ENCODE assay signal across 11 cellular contexts in genomic region chr19:45766293-45766918, GRCh38. TPM values are rescaled to one million over a fixed set of nuclear protein-coding genes. Genes with fewer than 3 reads are reported as not detected.
A peak's percentile ranks its signal among the peaks of the same experiment; 100 is the strongest.
DNase-seq lines count a peak whose midpoint lies in the region; ATAC-seq, FAIRE-seq and TF ChIP-seq lines count a peak whose summit lies in the region.
"Had no signal": no experiment of that assay in that cellular context is flagged by ENCODE, and none has a peak within 500 bp of the region (broad histone marks: within the 10 kb centered on the region; RNA-seq: fewer than 3 reads in every experiment).

No MANE protein-coding gene starts in this region.

- H3K27ac ChIP-seq in K562 (ENCODE audit: extremely low read depth, low read depth, low read length) (no peak overlapping the region; the same call in 2 of the 3 replicates), hepatocyte (peak overlapping the region; percentile 97)

- CTCF ChIA-PET in Caco-2 (lab: Charles Lee) = interaction anchor here (0.6 kb wide), 1 partner anchor 85 kb away, joined by 5 read pairs; no protein-coding TSS in a partner anchor
- CTCF ChIA-PET in K562 (lab: Yijun Ruan, JAX; ENCODE audit: low intra/inter-chr PET ratio) = no interaction called here

- H3K4me2 ChIP-seq in K562 (ENCODE audit: insufficient read depth, low read length) (no peak overlapping the region), hepatocyte (peak overlapping the region; percentile 96)

- BruUV-seq in Caco-2 (replicated peaks; lab: Mats Ljungman, UMichigan) (no TSS peak), K562 (replicated peaks; lab: Mats Ljungman, UMichigan) (no TSS peak)

- H3K27ac Mint-ChIP-seq in Caco-2 (ENCODE audit: unreplicated experiment) = no peak overlapping the region

- H3K9me3 ChIP-seq in Caco-2 (no peaks in the 10 kb centered on the region), K562 (replicated peaks; ENCODE audit: control insufficient read depth, insufficient read depth, low read depth, low read length) (no peaks in the 10 kb centered on the region), hepatocyte (ENCODE audit: low read depth) (no peaks in the 10 kb centered on the region)

- H2AFZ ChIP-seq in K562 (ENCODE audit: low read depth, low read length) = no peak overlapping the region
- no peak overlapping the region for H2AFZ ChIP-seq in hepatocyte

- peak overlapping the region; percentile 97 for H3K4me3 Mint-ChIP-seq in Caco-2 (ENCODE audit: unreplicated experiment)

- H4K20me1 ChIP-seq in K562 (replicated peaks; ENCODE audit: control insufficient read depth, insufficient read depth, low read length) (no peaks in the 10 kb centered on the region), hepatocyte (ENCODE audit: insufficient read depth, poor library complexity, severe bottlenecking) (no peaks in the 10 kb centered on the region)

- H3K9ac ChIP-seq in K562 (ENCODE audit: insufficient read depth in 1 of 2, low read depth in 2 of 2, low read length in 2 of 2) = peak overlapping the region in 1 of 2 experiments; percentile 98; a peak in 2 of 4 replicates

- no peaks in the 10 kb centered on the region for H3K27me3 ChIP-seq in Caco-2 (replicated peaks; ENCODE audit: control insufficient read depth, insufficient read depth, low read length)
- no peaks in the 10 kb centered on the region for H3K27me3 ChIP-seq in K562 (ENCODE audit: control insufficient read depth in 2 of 2, insufficient read depth in 2 of 2, low read length in 2 of 2)
- H3K27me3 ChIP-seq in hepatocyte = no peaks in the 10 kb centered on the region

- H3K27me3 Mint-ChIP-seq in Caco-2 (ENCODE audit: insufficient read depth, unreplicated experiment) = no peaks in the 10 kb centered on the region

- ATAC-seq in K562 = no peak
- ATAC-seq in GM19452 (IDR thresholded peaks at IDR 0.05; ENCODE audit: unreplicated experiment) = no peak
- no peak for ATAC-seq in HG03045 (IDR thresholded peaks at IDR 0.05; ENCODE audit: unreplicated experiment)

- 82% methylated on average over 6 of the region's 19 CpGs for WGBS in K562 (ENCODE audit: insufficient coverage, low coverage, missing lambda C conversion rate)
- 81% methylated on average over 13 of the region's 19 CpGs for WGBS in hepatocyte (ENCODE audit: low lambda C conversion rate, missing lambda C conversion rate)

- TF ChIP-seq CTCF in Caco-2 (IDR thresholded peaks at IDR 0.05; ENCODE audit: insufficient read depth in 1 of 2, low read depth in 1 of 2, low read length in 1 of 2, severe bottlenecking in 1 of 2, unreplicated experiment in 1 of 2) (no peak), K562 (IDR thresholded peaks at IDR 0.05 in 2 of 3, conservative IDR thresholded peaks at IDR 0.05 in 1 of 3; ENCODE audit: insufficient read depth in 2 of 3, low read depth in 1 of 3, low read length in 3 of 3) (no peak), hepatocyte (IDR thresholded peaks at IDR 0.05; ENCODE audit: poor library complexity) (no peak)

- H3K9me1 ChIP-seq in K562 (ENCODE audit: control insufficient read depth, insufficient read depth, low read length) = no peaks in the 10 kb centered on the region

- no peaks in the 10 kb centered on the region for H3K9me2 ChIP-seq in hepatocyte (replicated peaks; ENCODE audit: insufficient read depth)

- in situ Hi-C loops in K562 (cut with MboI) = no loop called here

- no peak for DNase-seq in Caco-2
- no peak for DNase-seq in K562 (ENCODE audit: extremely low read depth in 1 of 4, low spot score in 3 of 4)
- DNase-seq in hepatocyte (ENCODE audit: low spot score) = no peak
- no peak for DNase-seq in skeletal muscle cell (ENCODE audit: low read depth)
- DNase-seq in NCI-H1105 (lab: John Stamatoyannopoulos, UW) = no peak
- no peak for DNase-seq in NCI-H2171 (lab: John Stamatoyannopoulos, UW)
- DNase-seq: NCI-H510A treated with DMSO at 0.1 percent for 48 hours had no signal

- TF ChIP-seq EP300 in K562 (IDR thresholded peaks at IDR 0.05; ENCODE audit: low read length) = no peak

- TF ChIP-seq RAD21 in K562 (CRISPR knock-in tag; conservative IDR thresholded peaks at IDR 0.05 in 1 of 2, IDR thresholded peaks at IDR 0.05 in 1 of 2) = no peak

- POLR2A ChIA-PET in Caco-2 (lab: Charles Lee) (no interaction called here), K562 (lab: Yijun Ruan, JAX) (interaction anchor here (0.7 to 1.7 kb wide), 4 partner anchors 11 to 46 kb away, joined by 3 to 4 read pairs (median 4); no protein-coding TSS in a partner anchor)

- peak overlapping the region; percentile 68; the same call in 1 of the 2 replicates for H3K4me3 ChIP-seq in Caco-2 (ENCODE audit: low read depth, low read length)
- peak overlapping the region; percentile 56; the same call in 1 of the 2 replicates for H3K4me3 ChIP-seq in K562
- H3K4me3 ChIP-seq in hepatocyte = peak overlapping the region; percentile 65
- peak overlapping the region; percentile 78 for H3K4me3 ChIP-seq in skeletal muscle cell (ENCODE audit: low read depth, low read length)

- intact Hi-C loops in Caco-2 (cut with micrococcal nuclease; ENCODE audit: unreplicated experiment) = no loop called here
- intact Hi-C loops in K562 (cut with micrococcal nuclease) = no loop called here

- peaks cover 6% of the 10 kb centered on the region for H3K4me1 ChIP-seq in Caco-2
- H3K4me1 ChIP-seq in K562 (replicated peaks in 1 of 2; ENCODE audit: control insufficient read depth in 2 of 2, insufficient read depth in 2 of 2, low read length in 2 of 2) = peaks cover 10 to 86% of the 10 kb centered on the region in 2 experiments; a peak in 4 of 5 replicates
- peaks cover 37% of the 10 kb centered on the region for H3K4me1 ChIP-seq in hepatocyte (ENCODE audit: insufficient read depth)

- no peak for FAIRE-seq in K562 (lab: Jason Lieb, UNC)
- FAIRE-seq: frontal cortex had no signal

- H3K36me3 Mint-ChIP-seq in Caco-2 (ENCODE audit: insufficient read depth, unreplicated experiment) = peaks cover 43% of the 10 kb centered on the region

- peaks cover 17% of the 10 kb centered on the region; the same call in 2 of the 3 replicates for H3K79me2 ChIP-seq in K562 (ENCODE audit: control insufficient read depth, insufficient read depth, low read length)
- H3K79me2 ChIP-seq in hepatocyte = peaks cover 34% of the 10 kb centered on the region

- H3K36me3 ChIP-seq in Caco-2 (ENCODE audit: control insufficient read depth, insufficient read depth, low read length) (no peaks in the 10 kb centered on the region), K562 (ENCODE audit: control insufficient read depth, insufficient read depth, low read length) (peaks cover 4% of the 10 kb centered on the region; the same call in 1 of the 3 replicates), hepatocyte (replicated peaks; ENCODE audit: insufficient read depth, low read depth) (no peaks in the 10 kb centered on the region)

- peaks cover 14% of the 10 kb centered on the region for H3K4me1 Mint-ChIP-seq in Caco-2 (ENCODE audit: low read depth, unreplicated experiment)

- TF ChIP-seq POLR2A in K562 (conservative IDR thresholded peaks at IDR 0.05) = no peak

- H3K9me3 Mint-ChIP-seq in Caco-2 (ENCODE audit: unreplicated experiment) = no peaks in the 10 kb centered on the region

RNA-seq across cellular contexts. Expression of gene SIX5, which starts 2.6 kb away (rescaled TPM):
- 23.7 and 28.6 TPM in 2 replicates for total RNA-seq in Caco-2 (2022)
- total RNA-seq in K562 (2011; cell fraction: chromatin; rRNA removed; ENCODE audit: low replicate concordance) = 4.2 and 17.4 TPM in 2 replicates
- 13.7 and 19.0 TPM in 2 replicates for total RNA-seq in K562 (2011; cell fraction: nucleolus; rRNA removed)
- total RNA-seq in K562 (2011; cell fraction: nucleoplasm; rRNA removed) = 6.2 and 8.5 TPM in 2 replicates
- total RNA-seq in K562 (2014; rRNA removed) = 7.9 and 9.0 TPM in 2 replicates
- total RNA-seq in K562 (2014; rRNA removed; fragmentation: Illumina TruSeq; extraction: Trizol) = 1.0 and 1.4 TPM in 2 replicates
- 4.2 and 5.0 TPM in 2 replicates for total RNA-seq in K562 (2015; rRNA removed; fragmentation: Illumina TruSeq; extraction: Trizol)
- total RNA-seq in K562 (2021) = 15.2 and 17.2 TPM in 2 replicates
- 2.5 and 6.1 TPM in 2 replicates for polyA plus RNA-seq in K562 (2011; rRNA removed)
- polyA plus RNA-seq in K562 (2011; cell fraction: cytosol; rRNA removed) = 5.6 and 11.7 TPM in 2 replicates
- 22.2 and 28.1 TPM in 2 replicates for polyA plus RNA-seq in K562 (2011; cell fraction: nucleus; rRNA removed)
- polyA plus RNA-seq in K562 (2012) = 5.5 and 16.8 TPM in 2 replicates
- 7.4 and 12.5 TPM in 2 replicates for polyA plus RNA-seq in K562 (2014; fragmentation: Illumina TruSeq; extraction: Trizol)
- not detected for polyA plus RNA-seq in K562 (2014; fragmentation: Nextera tagmentation; extraction: Ambion mirVana)
- polyA plus RNA-seq in K562 (2014; rRNA removed) = 9.7 and 10.2 TPM in 2 replicates
- polyA minus RNA-seq in K562 (2011; rRNA and poly(A)+ RNA removed) = 0.74 and 0.93 TPM in 2 replicates
- 4.6 and 7.9 TPM in 2 replicates for polyA minus RNA-seq in K562 (2011; cell fraction: cytosol; rRNA and poly(A)+ RNA removed)
- polyA minus RNA-seq in K562 (2011; cell fraction: nucleus; rRNA and poly(A)+ RNA removed) = 7.8 and 10.1 TPM in 2 replicates
- 12.1 and 17.0 TPM in 2 replicates for total RNA-seq in hepatocyte
- 12.6 and 15.6 TPM in 2 replicates for polyA plus RNA-seq in hepatocyte

RNA-seq across cellular contexts. Expression of gene DMPK, which starts 15.9 kb away (rescaled TPM):
- total RNA-seq in Caco-2 (2022) (28.1 and 30.2 TPM in 2 replicates), K562 (2014; rRNA removed) (7.7 and 10.9 TPM in 2 replicates), K562 (2014; rRNA removed; fragmentation: Illumina TruSeq; extraction: Trizol) (2.3 and 2.8 TPM in 2 replicates), K562 (2015; rRNA removed; fragmentation: Illumina TruSeq; extraction: Trizol) (7.3 and 8.8 TPM in 2 replicates), K562 (2021) (22.7 and 26.5 TPM in 2 replicates), hepatocyte (25.2 and 71.4 TPM in 2 replicates)
- 108 and 213 TPM in 2 replicates for total RNA-seq in K562 (2011; cell fraction: chromatin; rRNA removed; ENCODE audit: low replicate concordance)
- total RNA-seq in K562 (2011; cell fraction: nucleolus; rRNA removed) = 94.9 and 106 TPM in 2 replicates
- 85.3 and 105 TPM in 2 replicates for total RNA-seq in K562 (2011; cell fraction: nucleoplasm; rRNA removed)
- polyA plus RNA-seq in K562 (2011; rRNA removed) (7.0 and 11.2 TPM in 2 replicates), K562 (2014; fragmentation: Illumina TruSeq; extraction: Trizol) (8.0 and 9.1 TPM in 2 replicates), K562 (2014; fragmentation: Nextera tagmentation; extraction: Ambion mirVana) (under 1 TPM; 0.24 to 0.63 TPM), K562 (2014; rRNA removed) (19.1 and 31.3 TPM in 2 replicates), hepatocyte (46.0 and 60.7 TPM in 2 replicates)
- 8.7 and 21.2 TPM in 2 replicates for polyA plus RNA-seq in K562 (2011; cell fraction: cytosol; rRNA removed)
- 75.5 and 114 TPM in 2 replicates for polyA plus RNA-seq in K562 (2011; cell fraction: nucleus; rRNA removed)
- polyA plus RNA-seq in K562 (2012) = 23.7 and 50.9 TPM in 2 replicates
- polyA minus RNA-seq in K562 (2011; rRNA and poly(A)+ RNA removed) = 6.7 and 13.0 TPM in 2 replicates
- polyA minus RNA-seq in K562 (2011; cell fraction: cytosol; rRNA and poly(A)+ RNA removed) = 5.6 and 7.0 TPM in 2 replicates
- 16.8 and 17.1 TPM in 2 replicates for polyA minus RNA-seq in K562 (2011; cell fraction: nucleus; rRNA and poly(A)+ RNA removed)

RNA-seq across cellular contexts. Expression of gene DMWD, which starts 26.2 kb away (rescaled TPM):
- total RNA-seq in Caco-2 (2022) = 72.4 and 76.3 TPM in 2 replicates
- total RNA-seq in K562 (2011; cell fraction: chromatin; rRNA removed; ENCODE audit: low replicate concordance) = 93.8 and 251 TPM in 2 replicates
- total RNA-seq in K562 (2011; cell fraction: nucleolus; rRNA removed) = 136 and 149 TPM in 2 replicates
- 124 and 146 TPM in 2 replicates for total RNA-seq in K562 (2011; cell fraction: nucleoplasm; rRNA removed)
- total RNA-seq in K562 (2014; rRNA removed) = 30.5 and 38.4 TPM in 2 replicates
- 18.1 and 20.0 TPM in 2 replicates for total RNA-seq in K562 (2014; rRNA removed; fragmentation: Illumina TruSeq; extraction: Trizol)
- 19.0 and 20.7 TPM in 2 replicates for total RNA-seq in K562 (2015; rRNA removed; fragmentation: Illumina TruSeq; extraction: Trizol)
- 51.3 and 54.6 TPM in 2 replicates for total RNA-seq in K562 (2021)
- polyA plus RNA-seq in K562 (2011; rRNA removed) = 15.6 and 22.6 TPM in 2 replicates
- polyA plus RNA-seq in K562 (2011; cell fraction: cytosol; rRNA removed) = 23.6 and 33.0 TPM in 2 replicates
- polyA plus RNA-seq in K562 (2011; cell fraction: nucleus; rRNA removed) = 46.4 and 68.1 TPM in 2 replicates
- 28.7 and 29.1 TPM in 2 replicates for polyA plus RNA-seq in K562 (2012)
- 15.4 and 18.7 TPM in 2 replicates for polyA plus RNA-seq in K562 (2014; fragmentation: Illumina TruSeq; extraction: Trizol)
- 1 to 10 TPM; 4.7 to 7.9 TPM for polyA plus RNA-seq in K562 (2014; fragmentation: Nextera tagmentation; extraction: Ambion mirVana)
- polyA plus RNA-seq in K562 (2014; rRNA removed) = 27.7 and 32.8 TPM in 2 replicates
- 21.1 and 23.5 TPM in 2 replicates for polyA minus RNA-seq in K562 (2011; rRNA and poly(A)+ RNA removed)
- polyA minus RNA-seq in K562 (2011; cell fraction: cytosol; rRNA and poly(A)+ RNA removed) = 22.7 and 27.3 TPM in 2 replicates
- polyA minus RNA-seq in K562 (2011; cell fraction: nucleus; rRNA and poly(A)+ RNA removed) = 38.4 and 45.5 TPM in 2 replicates
- total RNA-seq in hepatocyte = 18.3 and 23.7 TPM in 2 replicates
- polyA plus RNA-seq in hepatocyte = 70.1 and 95.8 TPM in 2 replicates

RNA-seq across cellular contexts. Expression of gene MEIOSIN, which starts 33.2 kb away (rescaled TPM):
- total RNA-seq in Caco-2 (2022) (not detected in 2 replicates), K562 (2014; rRNA removed) (1.6 and 2.4 TPM in 2 replicates), K562 (2014; rRNA removed; fragmentation: Illumina TruSeq; extraction: Trizol) (0.64 and 0.76 TPM in 2 replicates), K562 (2015; rRNA removed; fragmentation: Illumina TruSeq; extraction: Trizol) (0.51 and 0.64 TPM in 2 replicates), K562 (2021) (1.5 and 2.0 TPM in 2 replicates), hepatocyte (not detected in 2 replicates)
- total RNA-seq in K562 (2011; cell fraction: chromatin; rRNA removed; ENCODE audit: low replicate concordance) = 0.48 and 1.4 TPM in 2 replicates
- total RNA-seq in K562 (2011; cell fraction: nucleolus; rRNA removed) = 0.66 and 0.67 TPM in 2 replicates
- total RNA-seq in K562 (2011; cell fraction: nucleoplasm; rRNA removed) = 0.37 and 0.76 TPM in 2 replicates
- polyA plus RNA-seq in K562 (2011; rRNA removed) (0.20 and 1.4 TPM in 2 replicates), K562 (2014; fragmentation: Illumina TruSeq; extraction: Trizol) (1.8 and 2.2 TPM in 2 replicates), K562 (2014; fragmentation: Nextera tagmentation; extraction: Ambion mirVana) (under 1 TPM; 0.06 to 0.07 TPM), K562 (2014; rRNA removed) (1.2 and 1.6 TPM in 2 replicates), hepatocyte (not detected in 2 replicates)
- polyA plus RNA-seq in K562 (2011; cell fraction: cytosol; rRNA removed) = 0.82 and 0.99 TPM in 2 replicates
- 0.51 and 0.86 TPM in 2 replicates for polyA plus RNA-seq in K562 (2011; cell fraction: nucleus; rRNA removed)
- 1.8 and 3.2 TPM in 2 replicates for polyA plus RNA-seq in K562 (2012)
- 0.21 and 0.54 TPM in 2 replicates for polyA minus RNA-seq in K562 (2011; rRNA and poly(A)+ RNA removed)
- 1.1 TPM in 1 of 2 replicates, not detected in the other for polyA minus RNA-seq in K562 (2011; cell fraction: cytosol; rRNA and poly(A)+ RNA removed)
- 0.13 and 1.1 TPM in 2 replicates for polyA minus RNA-seq in K562 (2011; cell fraction: nucleus; rRNA and poly(A)+ RNA removed)
- total RNA-seq: frontal cortex, posterior vena cava had no signal

RNA-seq across cellular contexts. Expression of gene FBXO46, which starts 35.7 kb away (rescaled TPM):
- total RNA-seq in Caco-2 (2022) (31.0 and 37.0 TPM in 2 replicates), K562 (2014; rRNA removed) (13.2 and 18.5 TPM in 2 replicates), K562 (2014; rRNA removed; fragmentation: Illumina TruSeq; extraction: Trizol) (5.0 and 5.5 TPM in 2 replicates), K562 (2015; rRNA removed; fragmentation: Illumina TruSeq; extraction: Trizol) (7.9 and 8.3 TPM in 2 replicates), K562 (2021) (32.6 and 36.1 TPM in 2 replicates), hepatocyte (4.6 and 7.5 TPM in 2 replicates)
- 16.6 and 30.3 TPM in 2 replicates for total RNA-seq in K562 (2011; cell fraction: chromatin; rRNA removed; ENCODE audit: low replicate concordance)
- total RNA-seq in K562 (2011; cell fraction: nucleolus; rRNA removed) = 17.5 and 18.4 TPM in 2 replicates
- 21.0 and 36.0 TPM in 2 replicates for total RNA-seq in K562 (2011; cell fraction: nucleoplasm; rRNA removed)
- polyA plus RNA-seq in K562 (2011; rRNA removed) (5.4 and 6.1 TPM in 2 replicates), K562 (2014; fragmentation: Illumina TruSeq; extraction: Trizol) (7.3 and 10.9 TPM in 2 replicates), K562 (2014; fragmentation: Nextera tagmentation; extraction: Ambion mirVana) (1 to 10 TPM; 1.5 to 4.0 TPM), K562 (2014; rRNA removed) (11.8 and 15.6 TPM in 2 replicates), hepatocyte (13.3 and 14.8 TPM in 2 replicates)
- polyA plus RNA-seq in K562 (2011; cell fraction: cytosol; rRNA removed) = 10.2 and 11.6 TPM in 2 replicates
- 19.1 and 20.0 TPM in 2 replicates for polyA plus RNA-seq in K562 (2011; cell fraction: nucleus; rRNA removed)
- polyA plus RNA-seq in K562 (2012) = 9.1 and 13.3 TPM in 2 replicates
- 3.9 and 4.7 TPM in 2 replicates for polyA minus RNA-seq in K562 (2011; rRNA and poly(A)+ RNA removed)
- polyA minus RNA-seq in K562 (2011; cell fraction: cytosol; rRNA and poly(A)+ RNA removed) = 6.2 and 6.7 TPM in 2 replicates
- polyA minus RNA-seq in K562 (2011; cell fraction: nucleus; rRNA and poly(A)+ RNA removed) = 4.8 and 8.6 TPM in 2 replicates
